1 cellular context compared by ENCODE assay signal in genomic region chr10:110459600-110459999, GRCh38.
TF ChIP-seq lines count a peak whose summit lies in the region.

No MANE protein-coding gene starts in this region.

TF ChIP-seq in HepG2, 621 proteins besides CTCF, POLR2A, EP300 and RAD21 (continued from another document):
- TF ChIP-seq, protein P1, sequence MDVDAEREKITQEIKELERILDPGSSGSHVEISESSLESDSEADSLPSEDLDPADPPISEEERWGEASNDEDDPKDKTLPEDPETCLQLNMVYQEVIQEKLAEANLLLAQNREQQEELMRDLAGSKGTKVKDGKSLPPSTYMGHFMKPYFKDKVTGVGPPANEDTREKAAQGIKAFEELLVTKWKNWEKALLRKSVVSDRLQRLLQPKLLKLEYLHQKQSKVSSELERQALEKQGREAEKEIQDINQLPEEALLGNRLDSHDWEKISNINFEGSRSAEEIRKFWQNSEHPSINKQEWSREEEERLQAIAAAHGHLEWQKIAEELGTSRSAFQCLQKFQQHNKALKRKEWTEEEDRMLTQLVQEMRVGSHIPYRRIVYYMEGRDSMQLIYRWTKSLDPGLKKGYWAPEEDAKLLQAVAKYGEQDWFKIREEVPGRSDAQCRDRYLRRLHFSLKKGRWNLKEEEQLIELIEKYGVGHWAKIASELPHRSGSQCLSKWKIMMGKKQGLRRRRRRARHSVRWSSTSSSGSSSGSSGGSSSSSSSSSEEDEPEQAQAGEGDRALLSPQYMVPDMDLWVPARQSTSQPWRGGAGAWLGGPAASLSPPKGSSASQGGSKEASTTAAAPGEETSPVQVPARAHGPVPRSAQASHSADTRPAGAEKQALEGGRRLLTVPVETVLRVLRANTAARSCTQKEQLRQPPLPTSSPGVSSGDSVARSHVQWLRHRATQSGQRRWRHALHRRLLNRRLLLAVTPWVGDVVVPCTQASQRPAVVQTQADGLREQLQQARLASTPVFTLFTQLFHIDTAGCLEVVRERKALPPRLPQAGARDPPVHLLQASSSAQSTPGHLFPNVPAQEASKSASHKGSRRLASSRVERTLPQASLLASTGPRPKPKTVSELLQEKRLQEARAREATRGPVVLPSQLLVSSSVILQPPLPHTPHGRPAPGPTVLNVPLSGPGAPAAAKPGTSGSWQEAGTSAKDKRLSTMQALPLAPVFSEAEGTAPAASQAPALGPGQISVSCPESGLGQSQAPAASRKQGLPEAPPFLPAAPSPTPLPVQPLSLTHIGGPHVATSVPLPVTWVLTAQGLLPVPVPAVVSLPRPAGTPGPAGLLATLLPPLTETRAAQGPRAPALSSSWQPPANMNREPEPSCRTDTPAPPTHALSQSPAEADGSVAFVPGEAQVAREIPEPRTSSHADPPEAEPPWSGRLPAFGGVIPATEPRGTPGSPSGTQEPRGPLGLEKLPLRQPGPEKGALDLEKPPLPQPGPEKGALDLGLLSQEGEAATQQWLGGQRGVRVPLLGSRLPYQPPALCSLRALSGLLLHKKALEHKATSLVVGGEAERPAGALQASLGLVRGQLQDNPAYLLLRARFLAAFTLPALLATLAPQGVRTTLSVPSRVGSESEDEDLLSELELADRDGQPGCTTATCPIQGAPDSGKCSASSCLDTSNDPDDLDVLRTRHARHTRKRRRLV (CRISPR knock-in tag; IDR thresholded peaks at IDR 0.05), result no peak
- TF ChIP-seq ZEB1 (IDR thresholded peaks at IDR 0.05; ENCODE audit: insufficient replicate concordance, low read depth) (no peak), TBX2 (CRISPR knock-in tag; IDR thresholded peaks at IDR 0.05; ENCODE audit: borderline replicate concordance) (no peak), TCF7 (IDR thresholded peaks at IDR 0.05; ENCODE audit: low read depth) (no peak), ZBTB8A (CRISPR knock-in tag; IDR thresholded peaks at IDR 0.05; ENCODE audit: borderline replicate concordance, low read depth) (no peak), RNF2 (conservative IDR thresholded peaks at IDR 0.05; ENCODE audit: low read depth) (no peak), MLX (CRISPR knock-in tag; IDR thresholded peaks at IDR 0.05) (no peak), PRPF4 (IDR thresholded peaks at IDR 0.05; ENCODE audit: low read depth, low read length, poor library complexity, severe bottlenecking) (no peak), ZNF235 (CRISPR knock-in tag; IDR thresholded peaks at IDR 0.05; ENCODE audit: borderline replicate concordance) (no peak), FOXO1 (CRISPR knock-in tag; IDR thresholded peaks at IDR 0.05) (no peak), FOSL1 (CRISPR knock-in tag; IDR thresholded peaks at IDR 0.05; ENCODE audit: borderline replicate concordance) (no peak), AKAP8 (CRISPR knock-in tag; IDR thresholded peaks at IDR 0.05) (no peak), ZNF557 (CRISPR knock-in tag; IDR thresholded peaks at IDR 0.05) (no peak), POLR2G (IDR thresholded peaks at IDR 0.05; ENCODE audit: low read depth, low read length) (no peak)
- TF ChIP-seq, protein P2, sequence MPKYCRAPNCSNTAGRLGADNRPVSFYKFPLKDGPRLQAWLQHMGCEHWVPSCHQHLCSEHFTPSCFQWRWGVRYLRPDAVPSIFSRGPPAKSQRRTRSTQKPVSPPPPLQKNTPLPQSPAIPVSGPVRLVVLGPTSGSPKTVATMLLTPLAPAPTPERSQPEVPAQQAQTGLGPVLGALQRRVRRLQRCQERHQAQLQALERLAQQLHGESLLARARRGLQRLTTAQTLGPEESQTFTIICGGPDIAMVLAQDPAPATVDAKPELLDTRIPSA (CRISPR knock-in tag; IDR thresholded peaks at IDR 0.05; ENCODE audit: borderline replicate concordance), result no peak
